In genomic region chr2:36708119-36708741, GRCh38 we compare ENCODE assay signal across 14 cellular contexts. TPM values are rescaled to one million over a fixed set of nuclear protein-coding genes. Genes with fewer than 3 reads are reported as not detected.
DNase-seq lines count a peak whose midpoint lies in the region; ATAC-seq and TF ChIP-seq lines count a peak whose summit lies in the region.
"Had no signal": no experiment of that assay in that cellular context is flagged by ENCODE, and none has a peak within 500 bp of the region (broad histone marks: within the 10 kb centered on the region; RNA-seq: fewer than 3 reads in every experiment).

No MANE protein-coding gene starts in this region.

- H3K27ac Mint-ChIP-seq in progenitor cell of endocrine pancreas (no peak overlapping the region), Calu3 (ENCODE audit: unreplicated experiment) (no peak overlapping the region)
- H3K27ac Mint-ChIP-seq: activated T-cell treated with anti-CD3 and anti-CD28 coated beads, Interleukin-2, amount 50 U/mL, for 72 hours; immature natural killer cell had no signal

- H3F3A ChIP-seq in OCI-LY1 (ENCODE audit: insufficient read depth, low read length): no peaks in the 10 kb centered on the region

- H3K9me2 ChIP-seq in OCI-LY1 (ENCODE audit: low read depth, low read length): no peaks in the 10 kb centered on the region

- peaks cover 6% of the 10 kb centered on the region; the same call in 1 of the 2 replicates for H3K9me3 ChIP-seq in OCI-LY1 (ENCODE audit: low read length)

- peaks cover 2% of the 10 kb centered on the region for H3K27me3 Mint-ChIP-seq in progenitor cell of endocrine pancreas
- no peaks in the 10 kb centered on the region for H3K27me3 Mint-ChIP-seq in Calu3 (ENCODE audit: unreplicated experiment)

- no peaks in the 10 kb centered on the region for H3K27me3 ChIP-seq in BJ (ENCODE audit: control insufficient read depth, insufficient read depth, low read length)
- H3K27me3 ChIP-seq in OCI-LY1 (ENCODE audit: insufficient read depth, low read length): no peaks in the 10 kb centered on the region

- intact Hi-C loops in Calu3 (cut with micrococcal nuclease; ENCODE audit: unreplicated experiment): no loop called here

- H4K20me1 ChIP-seq in OCI-LY1 (ENCODE audit: insufficient read depth, low read length): no peaks in the 10 kb centered on the region

- H2AFZ ChIP-seq in OCI-LY1 (ENCODE audit: low read length): no peak overlapping the region

- CTCF ChIA-PET in BJ (lab: Yijun Ruan, JAX) (interaction anchor here (0.9 to 1.8 kb wide), 3 partner anchors 13 to 272 kb away, joined by 3 to 5 read pairs (median 4); no protein-coding TSS in a partner anchor), Calu3 (lab: Charles Lee) (interaction anchor here (1.2 kb wide), 1 partner anchor 10 kb away, joined by 3 read pairs; no protein-coding TSS in a partner anchor)

- H3K4me3 ChIP-seq in BJ (ENCODE audit: low read depth, low read length) (no peak overlapping the region), OCI-LY1 (ENCODE audit: low read depth, low read length, poor library complexity, severe bottlenecking) (no peak overlapping the region)

- H3K9ac ChIP-seq in OCI-LY1 (ENCODE audit: low read length): no peak overlapping the region

- H3K4me1 Mint-ChIP-seq in progenitor cell of endocrine pancreas (ENCODE audit: low read depth) (no peaks in the 10 kb centered on the region), Calu3 (ENCODE audit: low read depth, unreplicated experiment) (peaks cover 37% of the 10 kb centered on the region)
- H3K4me1 Mint-ChIP-seq: immature natural killer cell had no signal

- H3K36me3 Mint-ChIP-seq in progenitor cell of endocrine pancreas (ENCODE audit: insufficient read depth) (peaks cover 2% of the 10 kb centered on the region), Calu3 (ENCODE audit: insufficient read depth, unreplicated experiment) (no peaks in the 10 kb centered on the region)

- H3K9me3 Mint-ChIP-seq in progenitor cell of endocrine pancreas (ENCODE audit: low read depth) (peaks cover 8% of the 10 kb centered on the region), Calu3 (ENCODE audit: low read depth, unreplicated experiment) (peaks cover 10% of the 10 kb centered on the region)

- H3K4me2 ChIP-seq in OCI-LY1 (ENCODE audit: low read length): no peak overlapping the region

- peak; percentile 55 for TF ChIP-seq CTCF in BJ (IDR thresholded peaks at IDR 0.05; ENCODE audit: insufficient read depth, low read depth, low read length)
- peak; percentile 4; the same call in 1 of the 2 replicates for TF ChIP-seq CTCF in OCI-LY1 (IDR thresholded peaks at IDR 0.05; ENCODE audit: low read length)
- TF ChIP-seq CTCF in progenitor cell of endocrine pancreas (IDR thresholded peaks at IDR 0.05; ENCODE audit: unreplicated experiment): peak; percentile 17
- TF ChIP-seq CTCF in Calu3 (IDR thresholded peaks at IDR 0.05; ENCODE audit: unreplicated experiment): no peak

- H3K4me3 Mint-ChIP-seq in progenitor cell of endocrine pancreas (ENCODE audit: low read depth) (no peak overlapping the region), Calu3 (ENCODE audit: low read depth, unreplicated experiment) (no peak overlapping the region)
- H3K4me3 Mint-ChIP-seq: activated T-cell treated with anti-CD3 and anti-CD28 coated beads, Interleukin-2, amount 50 U/mL, for 72 hours; immature natural killer cell had no signal

- DNase-seq in BJ (ENCODE audit: low read depth): peak; percentile 51
- DNase-seq in fibroblast of peridontal ligament (ENCODE audit: extremely low read depth): peak; percentile 97
- no peak for DNase-seq in progenitor cell of endocrine pancreas (ENCODE audit: low spot score, unreplicated experiment)
- DNase-seq in HuH-7 (ENCODE audit: low spot score): no peak
- no peak for DNase-seq in Calu3
- DNase-seq: activated T-cell treated with anti-CD3 and anti-CD28 coated beads, Interleukin-2, amount 50 U/mL, for 72 hours; cortex of kidney; DND-41; immature natural killer cell; nucleus accumbens had no signal

- POLR2A ChIA-PET in BJ (lab: Charles Lee): no interaction called here

- H3K36me3 ChIP-seq in BJ (ENCODE audit: control insufficient read depth, insufficient read depth, low read length) (no peaks in the 10 kb centered on the region), OCI-LY1 (ENCODE audit: insufficient read depth, low read length) (no peaks in the 10 kb centered on the region)

- BruUV-seq in Calu3 (replicated peaks; lab: Mats Ljungman, UMichigan): no TSS peak

- ATAC-seq in HG03135 (IDR thresholded peaks at IDR 0.05; ENCODE audit: unreplicated experiment) (no peak), GM18519 (IDR thresholded peaks at IDR 0.05; ENCODE audit: low FRiP score, unreplicated experiment) (no peak)
- ATAC-seq: activated T-cell treated with anti-CD3 and anti-CD28 coated beads, Interleukin-2, amount 50 U/mL, for 72 hours had no signal

- H3K27ac ChIP-seq in OCI-LY1 (ENCODE audit: low read depth, low read length, poor library complexity, severe bottlenecking): no peak overlapping the region

- H3K79me2 ChIP-seq in OCI-LY1 (ENCODE audit: insufficient read depth, low read length): no peaks in the 10 kb centered on the region

- no peaks in the 10 kb centered on the region for H3K4me1 ChIP-seq in OCI-LY1 (ENCODE audit: insufficient read depth, low read length, severe bottlenecking)

RNA-seq across cellular contexts. Expression of gene VIT, which starts 11.7 kb away (rescaled TPM):
- 38.0 and 41.1 TPM in 2 replicates for polyA plus RNA-seq in BJ (2011; rRNA removed)
- polyA minus RNA-seq in BJ (2011; rRNA and poly(A)+ RNA removed): 17.3 and 20.7 TPM in 2 replicates
- total RNA-seq in progenitor cell of endocrine pancreas (not detected in 2 replicates), Calu3 (2022) (not detected in 2 replicates)
- total RNA-seq: activated T-cell treated with anti-CD3 and anti-CD28 coated beads, Interleukin-2, amount 50 U/mL, for 72 hours; T-helper 2 cell treated with Interferon-gamma antibody and Interleukin-4, amounts not matched to agents 100 ng/mL and 5 ng/mL, for 36 hours had no signal

Comparison
In these comparisons a context has a peak if more than half of its experiments do, and no peak if none do; other contexts are left out.
1. DNase-seq: peak in BJ (single experiment) and fibroblast of peridontal ligament (single experiment); none in progenitor cell of endocrine pancreas (single experiment), HuH-7 (single experiment) and Calu3 (single experiment).